In the genomic region with DNA sequence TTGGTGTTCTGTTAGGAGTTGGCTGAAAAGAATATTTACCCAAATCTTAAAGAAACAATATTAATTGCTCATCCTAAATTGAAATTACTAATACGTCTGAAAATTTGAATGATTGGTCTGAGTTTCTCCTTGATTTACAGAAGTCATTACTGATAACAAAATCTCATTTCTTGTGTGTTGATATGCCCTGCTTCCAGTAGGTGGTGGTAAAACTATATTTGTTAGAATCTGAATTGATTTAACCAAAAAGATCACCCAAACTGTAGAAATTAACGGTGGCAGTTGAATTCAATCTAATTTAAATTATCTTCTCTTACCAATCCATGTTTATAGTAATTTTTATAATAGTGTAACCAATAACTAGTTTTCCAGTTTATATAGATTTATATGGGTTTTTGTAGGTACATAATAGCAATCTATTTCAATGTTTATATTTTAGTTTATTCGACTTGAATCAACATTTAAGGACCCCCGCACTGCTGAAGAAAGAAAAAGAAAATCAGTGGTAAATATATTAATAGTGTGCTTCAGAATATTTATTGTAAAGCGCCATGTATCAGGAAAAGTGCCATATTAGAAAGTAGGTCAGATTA, we compare ENCODE assay signal across 9 cellular contexts. TPM values are rescaled to one million over a fixed set of nuclear protein-coding genes. Genes with fewer than 3 reads are reported as not detected.
DNase-seq lines count a peak whose midpoint lies in the region; ATAC-seq and TF ChIP-seq lines count a peak whose summit lies in the region.
"Had no signal": no experiment of that assay in that cellular context is flagged by ENCODE, and none has a peak within 500 bp of the region (broad histone marks: within the 10 kb centered on the region; RNA-seq: fewer than 3 reads in every experiment).

No MANE protein-coding gene starts in this region.

- peak; percentile 43 for DNase-seq in GM12865 (ENCODE audit: low read depth)
- peak; percentile 33 for DNase-seq in NCI-H1694 (lab: John Stamatoyannopoulos, UW)
- peak; percentile 45 for DNase-seq in cerebellum (ENCODE audit: low spot score)
- DNase-seq in naive B cell, result peak; percentile 46
- DNase-seq in stimulated activated CD4-positive, alpha-beta T cell treated with anti-CD3 and anti-CD28 coated beads, Interleukin-15, amount 100 ng/mL, for 24 hours, result no peak

- ATAC-seq in naive B cell (ENCODE audit: low read depth in 2 of 2), result peak in 1 of 2 donors; percentile 36
- no peak for ATAC-seq in GM21390 (IDR thresholded peaks at IDR 0.05; ENCODE audit: unreplicated experiment)
- no peak for ATAC-seq in HG03039 (IDR thresholded peaks at IDR 0.05; ENCODE audit: unreplicated experiment)

- no peak overlapping the region for H3K4me3 Mint-ChIP-seq in naive B cell
- H3K4me3 Mint-ChIP-seq: T-helper 1 cell treated with Interleukin-12 subunit alpha and Interleukin-12 subunit beta and Interleukin-4 antibody, amounts not matched to agents 30 μg/mL and 1 μg/mL, for 36 hours had no signal

- no peak overlapping the region for H3K4me3 ChIP-seq in GM12865 (ENCODE audit: low read depth, low read length)
- H3K4me3 ChIP-seq: skin epidermis had no signal

- peak; percentile 37 for TF ChIP-seq CTCF in GM12865 (IDR thresholded peaks at IDR 0.05; ENCODE audit: insufficient read depth, low read depth, low read length, missing control alignments)

- H3K27ac Mint-ChIP-seq in naive B cell, result peak overlapping the region in 3 of 6 donors; percentile 40 to 87 (median 65)
- H3K27ac Mint-ChIP-seq: T-helper 1 cell treated with Interleukin-12 subunit alpha and Interleukin-12 subunit beta and Interleukin-4 antibody, amounts not matched to agents 30 μg/mL and 1 μg/mL, for 36 hours had no signal

- no peaks in the 10 kb centered on the region for H3K36me3 Mint-ChIP-seq in naive B cell

- H3K9me3 Mint-ChIP-seq in naive B cell, result no peaks in the 10 kb centered on the region
- H3K9me3 Mint-ChIP-seq: T-helper 1 cell treated with Interleukin-12 subunit alpha and Interleukin-12 subunit beta and Interleukin-4 antibody, amounts not matched to agents 30 μg/mL and 1 μg/mL, for 36 hours had no signal

- H3K4me1 Mint-ChIP-seq in naive B cell, result peaks cover 18 to 24% (median 21%) of the 10 kb centered on the region in 3 donors

- no peaks in the 10 kb centered on the region for H3K27me3 Mint-ChIP-seq in naive B cell

RNA-seq across cellular contexts. Expression of gene PAPOLG, which starts 38.3 kb away (rescaled TPM):
- total RNA-seq in cerebellum, result 36.5 TPM
- polyA plus RNA-seq in naive B cell (ENCODE audit: low read depth in 6 of 6), result 10 to 100 TPM in 5 of 6 donors, 1 to 10 TPM in 1; 8.1 to 20.5 (median 18.4) TPM
